In the genomic region with DNA sequence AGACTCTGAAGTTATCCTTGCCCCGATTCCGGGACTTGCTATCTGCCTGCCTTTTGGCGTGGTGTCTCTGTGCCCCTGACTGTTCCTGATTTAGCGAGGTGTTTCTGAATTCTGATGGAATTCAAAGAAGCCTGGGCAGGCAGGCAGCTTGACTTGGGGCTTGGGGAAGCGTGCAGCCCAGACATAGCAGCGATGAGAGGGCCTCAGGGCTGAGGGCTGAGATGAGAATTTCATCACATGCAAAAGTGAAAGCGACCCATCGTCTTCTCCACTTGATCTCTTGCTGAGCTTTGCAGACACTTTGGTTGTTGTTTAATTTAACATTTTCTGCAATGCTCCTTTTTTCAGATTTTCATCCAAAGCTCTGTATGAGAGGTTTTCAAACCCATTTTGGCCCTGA, we compare ENCODE assay signal across 9 cellular contexts. TPM values are rescaled to one million over a fixed set of nuclear protein-coding genes. Genes with fewer than 3 reads are reported as not detected.
DNase-seq lines count a peak whose midpoint lies in the region; ATAC-seq lines count a peak whose summit lies in the region.
"Had no signal": no experiment of that assay in that cellular context is flagged by ENCODE, and none has a peak within 500 bp of the region (broad histone marks: within the 10 kb centered on the region; RNA-seq: fewer than 3 reads in every experiment).

No MANE protein-coding gene starts in this region.

- peaks cover 25% of the 10 kb centered on the region for H3K4me1 Mint-ChIP-seq in activated T-cell treated with anti-CD3 and anti-CD28 coated beads, Interleukin-2, amount 50 U/mL, for 72 hours (ENCODE audit: low read depth)
- H3K4me1 Mint-ChIP-seq in stimulated activated naive CD8-positive, alpha-beta T cell treated with anti-CD3 and anti-CD28 coated beads, Interleukin-15, amount 100 ng/mL, for 72 hours: peaks cover 43% of the 10 kb centered on the region

- no peak overlapping the region for H3K27ac ChIP-seq in effector memory CD4-positive, alpha-beta T cell (ENCODE audit: insufficient read depth, low read length, poor library complexity, severe bottlenecking)

- peak overlapping the region; percentile 35 for H3K4me3 ChIP-seq in effector memory CD4-positive, alpha-beta T cell (ENCODE audit: insufficient read depth, low read depth, low read length, poor library complexity, severe bottlenecking)

- H3K27ac Mint-ChIP-seq in activated T-cell treated with anti-CD3 and anti-CD28 coated beads, Interleukin-2, amount 50 U/mL, for 72 hours: no peak overlapping the region
- peak overlapping the region in 1 of 2 donors; percentile 74 for H3K27ac Mint-ChIP-seq in stimulated activated naive CD8-positive, alpha-beta T cell treated with anti-CD3 and anti-CD28 coated beads, Interleukin-15, amount 100 ng/mL, for 72 hours

- peaks cover 25% of the 10 kb centered on the region for H3K4me1 ChIP-seq in effector memory CD4-positive, alpha-beta T cell (ENCODE audit: control insufficient read depth, insufficient read depth, low read length, poor library complexity, severe bottlenecking)
- H3K4me1 ChIP-seq: BE2C had no signal

- H3K27me3 ChIP-seq in effector memory CD4-positive, alpha-beta T cell (replicated peaks; ENCODE audit: control insufficient read depth, insufficient read depth, low read length, poor library complexity, severe bottlenecking): no peaks in the 10 kb centered on the region
- H3K27me3 ChIP-seq: BE2C had no signal

- peak in 1 of 2 donors; percentile 10 for DNase-seq in activated T-cell treated with anti-CD3 and anti-CD28 coated beads, Interleukin-2, amount 50 U/mL, for 72 hours
- no peak for DNase-seq in activated T-cell treated with anti-CD3 and anti-CD28 coated beads, Interleukin-2, amount 50 U/mL, for 48 hours
- DNase-seq in NOMO-1 treated with DMSO at 0.1 percent for 48 hours (lab: John Stamatoyannopoulos, UW; ENCODE audit: unreplicated experiment) (peak; percentile 55), NCI-H1694 (lab: John Stamatoyannopoulos, UW) (no peak), Kasumi-1 (lab: John Stamatoyannopoulos, UW) (no peak), SKM-1 (lab: John Stamatoyannopoulos, UW; ENCODE audit: unreplicated experiment) (no peak)
- DNase-seq in effector memory CD4-positive, alpha-beta T cell: no peak
- peak in 1 of 2 donors; percentile 21 for DNase-seq in stimulated activated naive CD8-positive, alpha-beta T cell treated with anti-CD3 and anti-CD28 coated beads, Interleukin-15, amount 100 ng/mL, for 72 hours
- DNase-seq: BE2C had no signal

- no peaks in the 10 kb centered on the region for H3K36me3 Mint-ChIP-seq in activated T-cell treated with anti-CD3 and anti-CD28 coated beads, Interleukin-2, amount 50 U/mL, for 72 hours (ENCODE audit: insufficient read depth in 2 of 2)

- no peaks in the 10 kb centered on the region for H3K36me3 ChIP-seq in effector memory CD4-positive, alpha-beta T cell (ENCODE audit: control insufficient read depth, insufficient read depth, low read length)

- peak overlapping the region; percentile 80 to 82 for H3K4me3 Mint-ChIP-seq in activated T-cell treated with anti-CD3 and anti-CD28 coated beads, Interleukin-2, amount 50 U/mL, for 72 hours
- H3K4me3 Mint-ChIP-seq in stimulated activated naive CD8-positive, alpha-beta T cell treated with anti-CD3 and anti-CD28 coated beads, Interleukin-15, amount 100 ng/mL, for 72 hours: peak overlapping the region; percentile 81 to 82

- H3K9me3 ChIP-seq in effector memory CD4-positive, alpha-beta T cell (ENCODE audit: control insufficient read depth, low read length): no peaks in the 10 kb centered on the region
- H3K9me3 ChIP-seq: BE2C had no signal

- peak; percentile 49 to 70 for ATAC-seq in activated T-cell treated with anti-CD3 and anti-CD28 coated beads, Interleukin-2, amount 50 U/mL, for 72 hours (replicated peaks in 1 of 2)
- peak; percentile 73 for ATAC-seq in stimulated activated naive CD8-positive, alpha-beta T cell treated with anti-CD3 and anti-CD28 coated beads, Interleukin-15, amount 100 ng/mL, for 72 hours

- no peaks in the 10 kb centered on the region for H3K9me3 Mint-ChIP-seq in activated T-cell treated with anti-CD3 and anti-CD28 coated beads, Interleukin-2, amount 50 U/mL, for 72 hours
- H3K9me3 Mint-ChIP-seq in stimulated activated naive CD8-positive, alpha-beta T cell treated with anti-CD3 and anti-CD28 coated beads, Interleukin-15, amount 100 ng/mL, for 72 hours: no peaks in the 10 kb centered on the region

- H3K27me3 Mint-ChIP-seq in activated T-cell treated with anti-CD3 and anti-CD28 coated beads, Interleukin-2, amount 50 U/mL, for 72 hours (ENCODE audit: low read depth): peaks cover 89% of the 10 kb centered on the region
- peaks cover 94% of the 10 kb centered on the region for H3K27me3 Mint-ChIP-seq in stimulated activated naive CD8-positive, alpha-beta T cell treated with anti-CD3 and anti-CD28 coated beads, Interleukin-15, amount 100 ng/mL, for 72 hours

RNA-seq across cellular contexts. Expression of a gene that starts 57.8 kb away (rescaled TPM):
- 1 to 10 TPM; 3.2 to 6.1 TPM for total RNA-seq in activated T-cell treated with anti-CD3 and anti-CD28 coated beads, Interleukin-2, amount 50 U/mL, for 72 hours
